Comparison of ENCODE assay signal across 8 cellular contexts in genomic region chr22:41862160-41862529, GRCh38. TPM values are rescaled to one million over a fixed set of nuclear protein-coding genes. Genes with fewer than 3 reads are reported as not detected.
DNase-seq lines count a peak whose midpoint lies in the region; ATAC-seq and TF ChIP-seq lines count a peak whose summit lies in the region.

No MANE protein-coding gene starts in this region.

- H2AK5ac ChIP-seq in mesendoderm (ENCODE audit: low read length): no peak overlapping the region

- peak overlapping the region in 7 of 8 donors; percentile 42 to 77 (median 71) for H3K4me3 Mint-ChIP-seq in CD4-positive, alpha-beta memory T cell
- H3K4me3 Mint-ChIP-seq in activated naive CD8-positive, alpha-beta T cell treated with anti-CD3 and anti-CD28 coated beads, Interleukin-2, amount 10 ng/mL, durations not matched to agents 7 days and 5 days: peak overlapping the region; percentile 42
- H3K4me3 Mint-ChIP-seq in Caco-2 (ENCODE audit: unreplicated experiment): no peak overlapping the region

- no peak overlapping the region for H3K4ac ChIP-seq in mesendoderm (ENCODE audit: low read depth, low read length)

- H3K27me3 ChIP-seq in CD4-positive, alpha-beta memory T cell (ENCODE audit: insufficient read depth, low read length): no peaks in the 10 kb centered on the region
- H3K27me3 ChIP-seq in muscle layer of duodenum (ENCODE audit: low read depth, low read length): no peaks in the 10 kb centered on the region
- no peaks in the 10 kb centered on the region for H3K27me3 ChIP-seq in Caco-2 (replicated peaks; ENCODE audit: control insufficient read depth, insufficient read depth, low read length)
- H3K27me3 ChIP-seq in mesendoderm (ENCODE audit: insufficient read depth, low read length, poor library complexity): no peaks in the 10 kb centered on the region

- POLR2A ChIA-PET in CD4-positive, alpha-beta memory T cell (lab: Charles Lee; ENCODE audit: partially characterized antibody): interaction anchor here (0.6 to 3.2 kb wide), 19 partner anchors 9 to 582 kb away, joined by 3 to 54 read pairs (median 4); partner anchors contain the start of genes CCDC134, CENPM, NDUFA6 and SNU13
- POLR2A ChIA-PET in activated naive CD8-positive, alpha-beta T cell treated with anti-CD3 and anti-CD28 coated beads, Interleukin-2, amount 10 ng/mL, durations not matched to agents 7 days and 5 days (lab: Charles Lee): interaction anchor here (0.6 to 2.0 kb wide), 10 partner anchors 10 to 195 kb away, joined by 3 to 13 read pairs (median 3); partner anchors contain the start of genes CCDC134 and SREBF2
- POLR2A ChIA-PET in Caco-2 (lab: Charles Lee): interaction anchor here (2.2 kb wide), 1 partner anchor 30 kb away, joined by 10 read pairs; the partner anchor contains the start of gene SREBF2

- H3K56ac ChIP-seq in mesendoderm (ENCODE audit: low read length): no peak overlapping the region

- whole genome bisulfite sequencing in mesendoderm (ENCODE audit: extremely low coverage, insufficient coverage, low lambda C conversion rate): no CpG with 5 or more reads among the region's 4 CpGs

- peaks cover 32 to 63% (median 43%) of the 10 kb centered on the region in 4 donors for H3K4me1 Mint-ChIP-seq in CD4-positive, alpha-beta memory T cell
- peaks cover 37% of the 10 kb centered on the region for H3K4me1 Mint-ChIP-seq in activated naive CD8-positive, alpha-beta T cell treated with anti-CD3 and anti-CD28 coated beads, Interleukin-2, amount 10 ng/mL, durations not matched to agents 7 days and 5 days
- peaks cover 22% of the 10 kb centered on the region for H3K4me1 Mint-ChIP-seq in Caco-2 (ENCODE audit: low read depth, unreplicated experiment)

- H3K9ac ChIP-seq in mesendoderm (ENCODE audit: low read length): no peak overlapping the region

- H3K27ac ChIP-seq in CD4-positive, alpha-beta memory T cell (ENCODE audit: low read depth, low read length): peak overlapping the region; percentile 56
- H3K27ac ChIP-seq in muscle layer of duodenum (ENCODE audit: low read length) (peak overlapping the region; percentile 77), mesendoderm (ENCODE audit: low read depth, low read length) (no peak overlapping the region)

- H3K9me3 Mint-ChIP-seq in CD4-positive, alpha-beta memory T cell: peaks cover 0 to 1% (median 0%) of the 10 kb centered on the region in 8 donors
- no peaks in the 10 kb centered on the region for H3K9me3 Mint-ChIP-seq in activated naive CD8-positive, alpha-beta T cell treated with anti-CD3 and anti-CD28 coated beads, Interleukin-2, amount 10 ng/mL, durations not matched to agents 7 days and 5 days
- H3K9me3 Mint-ChIP-seq in Caco-2 (ENCODE audit: unreplicated experiment): no peaks in the 10 kb centered on the region

- intact Hi-C loops in CD4-positive, alpha-beta memory T cell (cut with micrococcal nuclease): loop anchor here (2.0 to 5.0 kb wide), 2 partner anchors 61 to 65 kb away; partner anchors contain the start of genes CCDC134 and TNFRSF13C
- intact Hi-C loops in Caco-2 (cut with micrococcal nuclease; ENCODE audit: unreplicated experiment): no loop called here

- no peak overlapping the region for H4K5ac ChIP-seq in mesendoderm (ENCODE audit: low read length)

- H3K18ac ChIP-seq in mesendoderm (ENCODE audit: low read length): no peak overlapping the region

- peaks cover 25% of the 10 kb centered on the region for H3K79me1 ChIP-seq in mesendoderm (ENCODE audit: low read length)

- H3K9me3 ChIP-seq in CD4-positive, alpha-beta memory T cell (ENCODE audit: control insufficient read depth in 1 of 2, low read length in 2 of 2): no peaks in the 10 kb centered on the region
- H3K9me3 ChIP-seq in muscle layer of duodenum (ENCODE audit: control insufficient read depth in 1 of 2, low read length in 2 of 2): no peaks in the 10 kb centered on the region
- no peaks in the 10 kb centered on the region for H3K9me3 ChIP-seq in Caco-2

- H3K36me3 ChIP-seq in CD4-positive, alpha-beta memory T cell (ENCODE audit: insufficient read depth, low read length): peaks cover 8% of the 10 kb centered on the region
- H3K36me3 ChIP-seq in muscle layer of duodenum (ENCODE audit: control insufficient read depth in 1 of 2, insufficient read depth in 2 of 2, low read length in 2 of 2) (no peaks in the 10 kb centered on the region), Caco-2 (ENCODE audit: control insufficient read depth, insufficient read depth, low read length) (no peaks in the 10 kb centered on the region; the same call in none of the 2 replicates), mesendoderm (ENCODE audit: control insufficient read depth, insufficient read depth, low read length) (peaks cover 3% of the 10 kb centered on the region)

- no peak overlapping the region for H2BK15ac ChIP-seq in mesendoderm (replicated peaks; ENCODE audit: low read depth)

- H3K4me2 ChIP-seq in mesendoderm (ENCODE audit: low read length): no peak overlapping the region

- no peak for TF ChIP-seq CTCF in Caco-2 (IDR thresholded peaks at IDR 0.05; ENCODE audit: insufficient read depth in 1 of 2, low read depth in 1 of 2, low read length in 1 of 2, severe bottlenecking in 1 of 2, unreplicated experiment in 1 of 2)

- H3K4me3 ChIP-seq in CD4-positive, alpha-beta memory T cell (ENCODE audit: low read length in 2 of 2): no peak overlapping the region
- H3K4me3 ChIP-seq in muscle layer of duodenum (ENCODE audit: low read depth in 1 of 2, low read length in 2 of 2) (no peak overlapping the region), Caco-2 (ENCODE audit: low read depth, low read length) (no peak overlapping the region), mesendoderm (ENCODE audit: low read length) (no peak overlapping the region)

- H4K8ac ChIP-seq in mesendoderm (ENCODE audit: low read depth, low read length): no peak overlapping the region

- H3K27ac Mint-ChIP-seq in CD4-positive, alpha-beta memory T cell: peak overlapping the region; percentile 80 to 94 (median 93)
- no peak overlapping the region for H3K27ac Mint-ChIP-seq in activated naive CD8-positive, alpha-beta T cell treated with anti-CD3 and anti-CD28 coated beads, Interleukin-2, amount 10 ng/mL, durations not matched to agents 7 days and 5 days
- H3K27ac Mint-ChIP-seq in Caco-2 (ENCODE audit: unreplicated experiment): no peak overlapping the region

- CTCF ChIA-PET in CD4-positive, alpha-beta memory T cell (lab: Charles Lee; ENCODE audit: partially characterized antibody): interaction anchor here (0.8 to 4.1 kb wide), 15 partner anchors 10 to 195 kb away, joined by 3 to 31 read pairs (median 5); no protein-coding TSS in a partner anchor
- CTCF ChIA-PET in Caco-2 (lab: Charles Lee): interaction anchor here (0.6 to 2.5 kb wide), 4 partner anchors 62 to 165 kb away, joined by 3 to 13 read pairs (median 4); partner anchors contain the start of gene CCDC134

- no TSS peak for BruUV-seq in Caco-2 (replicated peaks; lab: Mats Ljungman, UMichigan)

- DNase-seq in CD4-positive, alpha-beta memory T cell: peak; percentile 39 to 76 (median 51)
- peak; percentile 79 for DNase-seq in NAMALWA (ENCODE audit: low spot score)
- no peak for DNase-seq in activated naive CD8-positive, alpha-beta T cell treated with anti-CD3 and anti-CD28 coated beads, Interleukin-2, amount 10 ng/mL, durations not matched to agents 7 days and 5 days
- DNase-seq in Caco-2: no peak
- no peak for DNase-seq in NCI-H128 (lab: John Stamatoyannopoulos, UW; ENCODE audit: unreplicated experiment)
- no peak for DNase-seq in mesendoderm

- no peak overlapping the region for H2BK120ac ChIP-seq in mesendoderm (ENCODE audit: low read depth, low read length)

- no peaks in the 10 kb centered on the region for H3K27me3 Mint-ChIP-seq in CD4-positive, alpha-beta memory T cell
- no peaks in the 10 kb centered on the region for H3K27me3 Mint-ChIP-seq in activated naive CD8-positive, alpha-beta T cell treated with anti-CD3 and anti-CD28 coated beads, Interleukin-2, amount 10 ng/mL, durations not matched to agents 7 days and 5 days
- H3K27me3 Mint-ChIP-seq in Caco-2 (ENCODE audit: insufficient read depth, unreplicated experiment): no peaks in the 10 kb centered on the region

- H3K4me1 ChIP-seq in CD4-positive, alpha-beta memory T cell (ENCODE audit: insufficient read depth, low read length): peaks cover 58% of the 10 kb centered on the region
- H3K4me1 ChIP-seq in muscle layer of duodenum (ENCODE audit: control insufficient read depth in 1 of 2, insufficient read depth in 2 of 2, low read length in 2 of 2) (peaks cover 0 to 16% of the 10 kb centered on the region in 2 donors), Caco-2 (peaks cover 19% of the 10 kb centered on the region; the same call in 1 of the 2 replicates), mesendoderm (ENCODE audit: control insufficient read depth, low read depth, low read length) (no peaks in the 10 kb centered on the region)

- no peak overlapping the region for H2BK5ac ChIP-seq in mesendoderm (ENCODE audit: low read length)

- H3K79me2 ChIP-seq in mesendoderm (ENCODE audit: control insufficient read depth, insufficient read depth, low read length): peaks cover 57% of the 10 kb centered on the region

- H3K36me3 Mint-ChIP-seq in CD4-positive, alpha-beta memory T cell: peaks cover 9 to 10% of the 10 kb centered on the region in 2 donors
- peaks cover 10% of the 10 kb centered on the region for H3K36me3 Mint-ChIP-seq in activated naive CD8-positive, alpha-beta T cell treated with anti-CD3 and anti-CD28 coated beads, Interleukin-2, amount 10 ng/mL, durations not matched to agents 7 days and 5 days
- peaks cover 32% of the 10 kb centered on the region for H3K36me3 Mint-ChIP-seq in Caco-2 (ENCODE audit: insufficient read depth, unreplicated experiment)

- peak; percentile 42 for ATAC-seq in GM21576 (IDR thresholded peaks at IDR 0.05; ENCODE audit: unreplicated experiment)
- peak; percentile 51 for ATAC-seq in activated naive CD8-positive, alpha-beta T cell treated with anti-CD3 and anti-CD28 coated beads, Interleukin-2, amount 10 ng/mL, durations not matched to agents 7 days and 5 days (ENCODE audit: low read depth)

- H3K23ac ChIP-seq in mesendoderm (ENCODE audit: low read length): no peak overlapping the region

RNA-seq across cellular contexts. Expression of gene SREBF2, which starts 29.2 kb away (rescaled TPM):
- 100 to 1,000 TPM; 109 to 112 TPM for total RNA-seq in CD4-positive, alpha-beta memory T cell
- polyA plus RNA-seq in CD4-positive, alpha-beta memory T cell: 10 to 100 TPM; 14.5 to 23.6 TPM
- total RNA-seq in activated naive CD8-positive, alpha-beta T cell treated with anti-CD3 and anti-CD28 coated beads, Interleukin-2, amount 10 ng/mL, durations not matched to agents 7 days and 5 days: 100 to 1,000 TPM; 108 to 109 TPM
- total RNA-seq in Caco-2 (2022): 134 and 150 TPM in 2 replicates
- 83.8 TPM for polyA plus RNA-seq in mesendoderm (2013, experiment 1 of 2)
- polyA plus RNA-seq in mesendoderm (2013, experiment 2 of 2): 84.9 TPM

RNA-seq across cellular contexts. Expression of gene SHISA8, which starts 52.7 kb away (rescaled TPM):
- total RNA-seq in CD4-positive, alpha-beta memory T cell: not detected
- polyA plus RNA-seq in CD4-positive, alpha-beta memory T cell: not detected
- not detected for total RNA-seq in activated naive CD8-positive, alpha-beta T cell treated with anti-CD3 and anti-CD28 coated beads, Interleukin-2, amount 10 ng/mL, durations not matched to agents 7 days and 5 days
- total RNA-seq in Caco-2 (2022): 1.4 and 2.2 TPM in 2 replicates
- 0.10 TPM for polyA plus RNA-seq in mesendoderm (2013, experiment 1 of 2)
- polyA plus RNA-seq in mesendoderm (2013, experiment 2 of 2): 0.15 TPM

Comparison
In these comparisons a context has a peak if more than half of its experiments do, and no peak if none do; other contexts are left out.
1. DNase-seq: peak in CD4-positive, alpha-beta memory T cell (5 of 5) and NAMALWA (single experiment); none in activated naive CD8-positive, alpha-beta T cell treated with anti-CD3 and anti-CD28 coated beads, Interleukin-2, amount 10 ng/mL, durations not matched to agents 7 days and 5 days (single experiment), Caco-2 (0 of 2), NCI-H128 (single experiment) and mesendoderm (single experiment).
2. H3K27ac Mint-ChIP-seq: peak in CD4-positive, alpha-beta memory T cell (7 of 7); none in activated naive CD8-positive, alpha-beta T cell treated with anti-CD3 and anti-CD28 coated beads, Interleukin-2, amount 10 ng/mL, durations not matched to agents 7 days and 5 days (single experiment) and Caco-2 (single experiment).